ENCODE assay signal across 17 cellular contexts in genomic region chr20:56843817-56844216, GRCh38.
A peak's percentile ranks its signal among the peaks of the same experiment; 100 is the strongest.
DNase-seq lines count a peak whose midpoint lies in the region; ATAC-seq, FAIRE-seq and TF ChIP-seq lines count a peak whose summit lies in the region.
"Had no signal": no experiment of that assay in that cellular context is flagged by ENCODE, and none has a peak within 500 bp of the region (broad histone marks: within the 10 kb centered on the region; RNA-seq: fewer than 3 reads in every experiment).

No MANE protein-coding gene starts in this region.

- peak; percentile 31 for DNase-seq in EH (ENCODE audit: low read depth)
- peak; percentile 2 for DNase-seq in LNCaP clone FGC (ENCODE audit: low read depth)
- peak in 2 of 4 experiments; percentile 6 to 22 for DNase-seq in K562 (ENCODE audit: extremely low read depth in 1 of 4, low spot score in 3 of 4)
- DNase-seq in mesendoderm: peak; percentile 72
- DNase-seq in activated CD8-positive, alpha-beta T cell treated with anti-CD3 and anti-CD28 coated beads for 36 hours: no peak
- no peak for DNase-seq in NOMO-1 (lab: John Stamatoyannopoulos, UW; ENCODE audit: unreplicated experiment in 2 of 2)
- DNase-seq in GM13976 (ENCODE audit: low spot score): no peak
- DNase-seq in stimulated activated CD4-positive, alpha-beta T cell treated with anti-CD3 and anti-CD28 coated beads, Interleukin-4, amount 100 ng/mL, for 24 hours: no peak
- DNase-seq: activated naive CD4-positive, alpha-beta T cell; DMS153; effector CD4-positive, alpha-beta T cell; naive thymus-derived CD4-positive, alpha-beta T cell; NCI-H2029 had no signal

- H3K4me2 ChIP-seq in K562 (ENCODE audit: insufficient read depth, low read length): no peak overlapping the region
- no peak overlapping the region for H3K4me2 ChIP-seq in mesendoderm (ENCODE audit: low read length)

- H3K4me1 ChIP-seq in K562 (replicated peaks in 1 of 2; ENCODE audit: control insufficient read depth in 2 of 2, insufficient read depth in 2 of 2, low read length in 2 of 2) (no peaks in the 10 kb centered on the region), mesendoderm (ENCODE audit: control insufficient read depth, low read depth, low read length) (no peaks in the 10 kb centered on the region)
- H3K4me1 ChIP-seq: lower lobe of right lung had no signal

- H3K27ac Mint-ChIP-seq in activated CD8-positive, alpha-beta T cell treated with anti-CD3 and anti-CD28 coated beads for 36 hours: no peak overlapping the region
- H3K27ac Mint-ChIP-seq: naive thymus-derived CD4-positive, alpha-beta T cell; T-helper 1 cell treated with Interleukin-12 subunit alpha and Interleukin-12 subunit beta and Interleukin-4 antibody, amounts not matched to agents 30 μg/mL and 1 μg/mL, for 36 hours had no signal

- H3K4me3 ChIP-seq in LNCaP clone FGC (ENCODE audit: low read depth, low read length) (no peak overlapping the region), K562 (no peak overlapping the region), mesendoderm (ENCODE audit: low read length) (no peak overlapping the region)
- H3K4me3 ChIP-seq: lower lobe of right lung had no signal

- H3K27me3 Mint-ChIP-seq in activated CD8-positive, alpha-beta T cell treated with anti-CD3 and anti-CD28 coated beads for 36 hours: peaks cover 3% of the 10 kb centered on the region

- H2BK5ac ChIP-seq in mesendoderm (ENCODE audit: low read length): no peak overlapping the region

- H3K56ac ChIP-seq in mesendoderm (ENCODE audit: low read length): no peak overlapping the region

- FAIRE-seq in K562 (lab: Jason Lieb, UNC): no peak
- FAIRE-seq: bronchial epithelial cell had no signal

- H3K36me3 ChIP-seq in K562 (ENCODE audit: control insufficient read depth, insufficient read depth, low read length) (no peaks in the 10 kb centered on the region), mesendoderm (ENCODE audit: control insufficient read depth, insufficient read depth, low read length) (no peaks in the 10 kb centered on the region)
- H3K36me3 ChIP-seq: lower lobe of right lung had no signal

- H3K9ac ChIP-seq in K562 (ENCODE audit: insufficient read depth in 1 of 2, low read depth in 2 of 2, low read length in 2 of 2) (no peak overlapping the region), mesendoderm (ENCODE audit: low read length) (no peak overlapping the region)

- CTCF ChIA-PET in K562 (lab: Yijun Ruan, JAX; ENCODE audit: low intra/inter-chr PET ratio): interaction anchor here (0.6 kb wide), 1 partner anchor 237 kb away, joined by 4 read pairs; no protein-coding TSS in a partner anchor
- CTCF ChIA-PET in activated CD8-positive, alpha-beta T cell treated with anti-CD3 and anti-CD28 coated beads for 36 hours (lab: Charles Lee): no interaction called here

- H4K5ac ChIP-seq in mesendoderm (ENCODE audit: low read length): no peak overlapping the region

- no peak for TF ChIP-seq EP300 in K562 (IDR thresholded peaks at IDR 0.05; ENCODE audit: low read length)

- no peak for TF ChIP-seq RAD21 in K562 (CRISPR knock-in tag; conservative IDR thresholded peaks at IDR 0.05 in 1 of 2, IDR thresholded peaks at IDR 0.05 in 1 of 2)

- ATAC-seq in K562: peak; percentile 63; the same call in 1 of the 3 replicates
- ATAC-seq in activated CD8-positive, alpha-beta T cell treated with anti-CD3 and anti-CD28 coated beads for 36 hours: no peak
- ATAC-seq: activated CD4-positive, CD25-positive, alpha-beta regulatory T cell treated with anti-CD3 and anti-CD28 coated beads, Interleukin-2, amount 50 U/mL, for 24 hours; naive thymus-derived CD4-positive, alpha-beta T cell had no signal

- H2BK120ac ChIP-seq in mesendoderm (ENCODE audit: low read depth, low read length): no peak overlapping the region

- no peak overlapping the region for H3K4ac ChIP-seq in mesendoderm (ENCODE audit: low read depth, low read length)

- no peak overlapping the region for H2BK15ac ChIP-seq in mesendoderm (replicated peaks; ENCODE audit: low read depth)

- H3K36me3 Mint-ChIP-seq in activated CD8-positive, alpha-beta T cell treated with anti-CD3 and anti-CD28 coated beads for 36 hours (ENCODE audit: low read depth): no peaks in the 10 kb centered on the region
- H3K36me3 Mint-ChIP-seq: naive thymus-derived CD4-positive, alpha-beta T cell had no signal

- H3K4me1 Mint-ChIP-seq in activated CD8-positive, alpha-beta T cell treated with anti-CD3 and anti-CD28 coated beads for 36 hours (ENCODE audit: low read depth): no peaks in the 10 kb centered on the region
- H3K4me1 Mint-ChIP-seq: naive thymus-derived CD4-positive, alpha-beta T cell had no signal

- no peak overlapping the region for H3K27ac ChIP-seq in K562 (ENCODE audit: extremely low read depth, low read depth, low read length)
- H3K27ac ChIP-seq in mesendoderm (ENCODE audit: low read depth, low read length): no peak overlapping the region
- H3K27ac ChIP-seq: lower lobe of right lung had no signal

- no peak overlapping the region for H2AFZ ChIP-seq in K562 (ENCODE audit: low read depth, low read length)

- H3K79me2 ChIP-seq in K562 (ENCODE audit: control insufficient read depth, insufficient read depth, low read length) (no peaks in the 10 kb centered on the region), mesendoderm (ENCODE audit: control insufficient read depth, insufficient read depth, low read length) (no peaks in the 10 kb centered on the region)

- no peaks in the 10 kb centered on the region for H3K27me3 ChIP-seq in K562 (ENCODE audit: control insufficient read depth in 2 of 2, insufficient read depth in 2 of 2, low read length in 2 of 2)
- H3K27me3 ChIP-seq in mesendoderm (ENCODE audit: insufficient read depth, low read length, poor library complexity): no peaks in the 10 kb centered on the region

- intact Hi-C loops in K562 (cut with micrococcal nuclease): no loop called here
- intact Hi-C loops in activated CD8-positive, alpha-beta T cell treated with anti-CD3 and anti-CD28 coated beads for 36 hours (cut with micrococcal nuclease): no loop called here

- in situ Hi-C loops in K562 (cut with MboI) (no loop called here), GM13976 (cut with MboI; ENCODE audit: low sequenced_read_pairs, unreplicated experiment) (no loop called here)

- H3K4me3 Mint-ChIP-seq in activated CD8-positive, alpha-beta T cell treated with anti-CD3 and anti-CD28 coated beads for 36 hours: no peak overlapping the region
- H3K4me3 Mint-ChIP-seq: naive thymus-derived CD4-positive, alpha-beta T cell; T-helper 1 cell treated with Interleukin-12 subunit alpha and Interleukin-12 subunit beta and Interleukin-4 antibody, amounts not matched to agents 30 μg/mL and 1 μg/mL, for 36 hours had no signal

- no peaks in the 10 kb centered on the region for H4K20me1 ChIP-seq in K562 (replicated peaks; ENCODE audit: control insufficient read depth, insufficient read depth, low read length)

- TF ChIP-seq CTCF in LNCaP clone FGC (IDR thresholded peaks at IDR 0.05; ENCODE audit: control insufficient read depth, extremely low read depth, insufficient read depth): peak; percentile 43
- TF ChIP-seq CTCF in K562 (IDR thresholded peaks at IDR 0.05 in 2 of 3, conservative IDR thresholded peaks at IDR 0.05 in 1 of 3; ENCODE audit: insufficient read depth in 2 of 3, low read depth in 1 of 3, low read length in 3 of 3): peak; percentile 15 to 33 (median 30); a peak in 4 of 6 replicates
- TF ChIP-seq CTCF in activated CD8-positive, alpha-beta T cell treated with anti-CD3 and anti-CD28 coated beads for 36 hours (IDR thresholded peaks at IDR 0.05): no peak
- no peak for TF ChIP-seq CTCF in GM13976 (IDR thresholded peaks at IDR 0.05; ENCODE audit: borderline replicate concordance, control extremely low read depth, extremely low read depth, insufficient read depth, missing control alignments)

- no peaks in the 10 kb centered on the region for H3K9me1 ChIP-seq in K562 (ENCODE audit: control insufficient read depth, insufficient read depth, low read length)

- no peak for TF ChIP-seq POLR2A in K562 (conservative IDR thresholded peaks at IDR 0.05)

- H2AK5ac ChIP-seq in mesendoderm (ENCODE audit: low read length): no peak overlapping the region

- POLR2A ChIA-PET in K562 (lab: Yijun Ruan, JAX): interaction anchor here (0.5 to 0.7 kb wide), 3 partner anchors 11 to 1230 kb away, joined by 3 read pairs; no protein-coding TSS in a partner anchor
- POLR2A ChIA-PET in activated CD8-positive, alpha-beta T cell treated with anti-CD3 and anti-CD28 coated beads for 36 hours (lab: Charles Lee): no interaction called here

- H3K79me1 ChIP-seq in mesendoderm (ENCODE audit: low read length): no peaks in the 10 kb centered on the region

- no peak overlapping the region for H4K8ac ChIP-seq in mesendoderm (ENCODE audit: low read depth, low read length)

- H3K9me3 ChIP-seq in K562 (replicated peaks; ENCODE audit: control insufficient read depth, insufficient read depth, low read depth, low read length): no peaks in the 10 kb centered on the region
- H3K9me3 ChIP-seq: lower lobe of right lung had no signal

- no peak overlapping the region for H3K23ac ChIP-seq in mesendoderm (ENCODE audit: low read length)

- no TSS peak for BruUV-seq in K562 (replicated peaks; lab: Mats Ljungman, UMichigan)

- H3K9me3 Mint-ChIP-seq in activated CD8-positive, alpha-beta T cell treated with anti-CD3 and anti-CD28 coated beads for 36 hours: no peaks in the 10 kb centered on the region
- H3K9me3 Mint-ChIP-seq: T-helper 1 cell treated with Interleukin-12 subunit alpha and Interleukin-12 subunit beta and Interleukin-4 antibody, amounts not matched to agents 30 μg/mL and 1 μg/mL, for 36 hours had no signal

- WGBS in K562 (ENCODE audit: insufficient coverage, low coverage, missing lambda C conversion rate): 0% methylated on average over 4 of the region's 4 CpGs
- WGBS in mesendoderm (ENCODE audit: extremely low coverage, insufficient coverage, low lambda C conversion rate): no CpG with 5 or more reads among the region's 4 CpGs

- H3K18ac ChIP-seq in mesendoderm (ENCODE audit: low read length): no peak overlapping the region

TF ChIP-seq in K562, 482 proteins besides CTCF, POLR2A, EP300 and RAD21 (continues in another document):
- TF ChIP-seq ZNF316 (IDR thresholded peaks at IDR 0.05) (no peak), L3MBTL2 (IDR thresholded peaks at IDR 0.05) (no peak), CTCFL (IDR thresholded peaks at IDR 0.05; ENCODE audit: borderline replicate concordance, insufficient read depth, low read depth, low read length, poor library complexity, severe bottlenecking) (peak; percentile 41)

Comparison
In these comparisons a context has a peak if more than half of its experiments do, and no peak if none do; other contexts are left out.
1. DNase-seq: peak in EH (single experiment), LNCaP clone FGC (single experiment) and mesendoderm (single experiment); none in activated CD8-positive, alpha-beta T cell treated with anti-CD3 and anti-CD28 coated beads for 36 hours (single experiment), NOMO-1 (0 of 2), GM13976 (single experiment) and stimulated activated CD4-positive, alpha-beta T cell treated with anti-CD3 and anti-CD28 coated beads, Interleukin-4, amount 100 ng/mL, for 24 hours (single experiment).
2. CTCF ChIP-seq: peak in LNCaP clone FGC (single experiment) and K562 (3 of 3); none in activated CD8-positive, alpha-beta T cell treated with anti-CD3 and anti-CD28 coated beads for 36 hours (single experiment) and GM13976 (single experiment).